ENCODE assay signal across 20 cellular contexts in the genomic region with DNA sequence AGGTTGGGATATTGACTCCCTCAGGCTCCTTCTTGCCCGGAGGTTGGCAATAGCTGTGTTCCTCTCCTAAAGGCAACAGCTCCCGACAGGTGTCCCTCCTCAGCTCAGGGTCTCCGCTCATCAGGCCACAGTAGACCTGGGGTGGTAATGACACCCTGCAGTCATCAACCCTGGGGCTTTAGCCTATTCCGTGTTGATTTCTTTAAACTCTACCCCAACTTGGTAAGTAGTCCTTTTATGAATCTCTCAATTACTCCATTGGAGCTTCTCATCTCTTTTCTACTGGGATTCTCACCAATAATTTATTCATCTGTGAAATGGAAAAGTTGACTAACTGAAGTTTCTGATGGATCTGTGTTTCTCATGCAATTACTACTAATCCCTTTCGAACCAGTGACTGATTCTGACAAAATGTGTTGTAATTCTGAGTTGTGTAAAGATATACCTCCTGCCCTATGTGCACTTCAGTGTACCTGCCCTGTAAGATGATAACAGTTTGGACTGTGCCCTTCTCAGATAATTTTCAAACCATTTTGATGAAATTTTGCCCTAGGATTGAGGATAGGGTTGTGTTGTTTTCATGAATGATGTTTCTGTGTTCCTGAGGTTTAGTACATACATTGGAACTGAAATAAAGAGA.
DNase-seq lines count a peak whose midpoint lies in the region; ATAC-seq and TF ChIP-seq lines count a peak whose summit lies in the region.
"Had no signal": no experiment of that assay in that cellular context is flagged by ENCODE, and none has a peak within 500 bp of the region (broad histone marks: within the 10 kb centered on the region; RNA-seq: fewer than 3 reads in every experiment).

No MANE protein-coding gene starts in this region.

- H3K4me1 Mint-ChIP-seq in activated naive CD8-positive, alpha-beta T cell treated with anti-CD3 and anti-CD28 coated beads, Interleukin-2, amount 50 U/mL, for 24 hours, result peaks cover 74% of the 10 kb centered on the region
- peaks cover 50 to 72% of the 10 kb centered on the region in 2 donors for H3K4me1 Mint-ChIP-seq in natural killer cell
- H3K4me1 Mint-ChIP-seq: GM23338 had no signal

- ATAC-seq in activated CD4-positive, CD25-positive, alpha-beta regulatory T cell treated with anti-CD3 and anti-CD28 coated beads, Interleukin-2, amount 50 U/mL, for 24 hours, result peak; percentile 77 to 88
- ATAC-seq in activated naive CD8-positive, alpha-beta T cell treated with anti-CD3 and anti-CD28 coated beads, Interleukin-2, amount 50 U/mL, for 24 hours, result peak; percentile 66
- ATAC-seq in natural killer cell, result no peak
- ATAC-seq: GM23338, Right ventricle myocardium inferior had no signal

- intact Hi-C loops in natural killer cell (cut with micrococcal nuclease), result no loop called here

- H3K36me3 Mint-ChIP-seq in activated naive CD8-positive, alpha-beta T cell treated with anti-CD3 and anti-CD28 coated beads, Interleukin-2, amount 50 U/mL, for 24 hours (ENCODE audit: low read depth), result peaks cover 88% of the 10 kb centered on the region
- H3K36me3 Mint-ChIP-seq in natural killer cell, result peaks cover 22% of the 10 kb centered on the region

- H3K27me3 Mint-ChIP-seq in activated naive CD8-positive, alpha-beta T cell treated with anti-CD3 and anti-CD28 coated beads, Interleukin-2, amount 50 U/mL, for 24 hours, result no peaks in the 10 kb centered on the region
- H3K27me3 Mint-ChIP-seq in natural killer cell (ENCODE audit: low read depth in 2 of 2), result no peaks in the 10 kb centered on the region
- H3K27me3 Mint-ChIP-seq: activated CD4-positive, alpha-beta T cell treated with anti-CD3 and anti-CD28 coated beads, Interleukin-2, amount 10 ng/mL, durations not matched to agents 7 days and 5 days had no signal

- peak overlapping the region; percentile 69 for H3K27ac Mint-ChIP-seq in activated naive CD8-positive, alpha-beta T cell treated with anti-CD3 and anti-CD28 coated beads, Interleukin-2, amount 50 U/mL, for 24 hours
- H3K27ac Mint-ChIP-seq in natural killer cell, result peak overlapping the region; percentile 42 to 62
- H3K27ac Mint-ChIP-seq: activated CD4-positive, alpha-beta T cell treated with anti-CD3 and anti-CD28 coated beads, Interleukin-2, amount 10 ng/mL, durations not matched to agents 7 days and 5 days; GM23338 had no signal

- peak; percentile 1 for TF ChIP-seq POLR2A in GM15510 (IDR thresholded peaks at IDR 0.05; ENCODE audit: borderline replicate concordance, extremely low read depth, insufficient read length)

- TF ChIP-seq CTCF in natural killer cell (IDR thresholded peaks at IDR 0.05), result no peak

- no peak for DNase-seq in activated CD4-positive, CD25-positive, alpha-beta regulatory T cell (lab: John Stamatoyannopoulos, UW)
- DNase-seq in activated naive CD8-positive, alpha-beta T cell treated with anti-CD3 and anti-CD28 coated beads, Interleukin-2, amount 50 U/mL, for 24 hours, result no peak
- DNase-seq in natural killer cell, result no peak
- no peak for DNase-seq in islet precursor cell
- no peak for DNase-seq in dedifferentiated amniotic fluid mesenchymal stem cell (ENCODE audit: extremely low spot score)
- DNase-seq in SKM-1 (lab: John Stamatoyannopoulos, UW; ENCODE audit: unreplicated experiment), result no peak
- DNase-seq: 8988T; activated CD4-positive, alpha-beta T cell treated with anti-CD3 and anti-CD28 coated beads, Interleukin-2, amount 10 ng/mL, durations not matched to agents 7 days and 5 days; amniotic stem cell; cortex of kidney; EL; MM.1S; NCI-H146; NCI-H69; stimulated activated CD4-positive, alpha-beta T cell treated with anti-CD3 and anti-CD28 coated beads, Interleukin-12 subunit alpha, Interleukin-12 subunit beta, amount 100 ng/mL, for 4 hours; testis had no signal

- H3K4me3 Mint-ChIP-seq in activated naive CD8-positive, alpha-beta T cell treated with anti-CD3 and anti-CD28 coated beads, Interleukin-2, amount 50 U/mL, for 24 hours, result peak overlapping the region; percentile 10
- no peak overlapping the region for H3K4me3 Mint-ChIP-seq in natural killer cell
- H3K4me3 Mint-ChIP-seq: activated CD4-positive, alpha-beta T cell treated with anti-CD3 and anti-CD28 coated beads, Interleukin-2, amount 10 ng/mL, durations not matched to agents 7 days and 5 days; GM23338 had no signal

- peaks cover 8% of the 10 kb centered on the region for H3K9me3 Mint-ChIP-seq in activated naive CD8-positive, alpha-beta T cell treated with anti-CD3 and anti-CD28 coated beads, Interleukin-2, amount 50 U/mL, for 24 hours
- no peaks in the 10 kb centered on the region for H3K9me3 Mint-ChIP-seq in natural killer cell

Comparison
In these comparisons a context has a peak if more than half of its experiments do, and no peak if none do; other contexts are left out.
1. ATAC-seq: peak in activated CD4-positive, CD25-positive, alpha-beta regulatory T cell treated with anti-CD3 and anti-CD28 coated beads, Interleukin-2, amount 50 U/mL, for 24 hours (2 of 2) and activated naive CD8-positive, alpha-beta T cell treated with anti-CD3 and anti-CD28 coated beads, Interleukin-2, amount 50 U/mL, for 24 hours (single experiment); none in natural killer cell (0 of 3).